In genomic region chr20:19074828-19075516, GRCh38 we compare ENCODE assay signal across 1 cellular context.
TF ChIP-seq lines count a peak whose summit lies in the region.

No MANE protein-coding gene starts in this region.

TF ChIP-seq in GM12878, 131 proteins besides CTCF, POLR2A, EP300 and RAD21 (continued from another document):
- no peak for TF ChIP-seq E2F8 (IDR thresholded peaks at IDR 0.05; ENCODE audit: low read depth, partially characterized antibody)
- TF ChIP-seq SIX5 (IDR thresholded peaks at IDR 0.05; ENCODE audit: low read depth, low read length, severe bottlenecking): no peak
- 0 out of 2 replicates have a peak, but pooled peaks have one; percentile 46 for TF ChIP-seq CBFB (IDR thresholded peaks at IDR 0.05; ENCODE audit: low read depth)
